ENCODE assay signal across 8 cellular contexts in genomic region chr3:9302425-9303181, GRCh38.
DNase-seq lines count a peak whose midpoint lies in the region; ATAC-seq lines count a peak whose summit lies in the region.

No MANE protein-coding gene starts in this region.

- H3K27ac Mint-ChIP-seq in central memory CD8-positive, alpha-beta T cell (ENCODE audit: low read depth): no peak overlapping the region

- peak overlapping the region; percentile 53 for H3K4me3 Mint-ChIP-seq in central memory CD8-positive, alpha-beta T cell

- peaks cover 30% of the 10 kb centered on the region for H3K27me3 Mint-ChIP-seq in central memory CD8-positive, alpha-beta T cell

- H3K9me3 Mint-ChIP-seq in central memory CD8-positive, alpha-beta T cell: no peaks in the 10 kb centered on the region

- peak; percentile 91 for ATAC-seq in HG02981 (IDR thresholded peaks at IDR 0.05; ENCODE audit: unreplicated experiment)
- ATAC-seq in central memory CD8-positive, alpha-beta T cell (replicated peaks; ENCODE audit: extremely low read depth, poor library complexity, severe bottlenecking): peak; percentile 83

- DNase-seq in NCI-H1417 (lab: John Stamatoyannopoulos, UW): peak; percentile 63 to 88 (median 69)
- DNase-seq in NCI-H1417 treated with DMSO at 0.1 percent for 48 hours (lab: John Stamatoyannopoulos, UW): no peak
- DNase-seq in NCI-H2227 (lab: John Stamatoyannopoulos, UW; ENCODE audit: unreplicated experiment): peak; percentile 88
- DNase-seq in activated CD4-positive, CD25-positive, alpha-beta regulatory T cell treated with anti-CD3 and anti-CD28 coated beads, Interleukin-2, amount 50 U/mL, for 72 hours: peak; percentile 83
- DNase-seq in central memory CD8-positive, alpha-beta T cell (ENCODE audit: low spot score in 2 of 2): peak; percentile 58 to 70
- DNase-seq in islet precursor cell: peak; percentile 95
- peak; percentile 55 to 72 for DNase-seq in stimulated activated CD4-positive, alpha-beta T cell treated with anti-CD3 and anti-CD28 coated beads, Interleukin-15, amount 100 ng/mL, for 1 hour (ENCODE audit: low read depth in 1 of 2, low spot score in 1 of 2)

- no peaks in the 10 kb centered on the region for H3K36me3 Mint-ChIP-seq in central memory CD8-positive, alpha-beta T cell (ENCODE audit: insufficient read depth)

- no peaks in the 10 kb centered on the region for H3K4me1 Mint-ChIP-seq in central memory CD8-positive, alpha-beta T cell
